1 cellular context compared by ENCODE assay signal in the genomic region with DNA sequence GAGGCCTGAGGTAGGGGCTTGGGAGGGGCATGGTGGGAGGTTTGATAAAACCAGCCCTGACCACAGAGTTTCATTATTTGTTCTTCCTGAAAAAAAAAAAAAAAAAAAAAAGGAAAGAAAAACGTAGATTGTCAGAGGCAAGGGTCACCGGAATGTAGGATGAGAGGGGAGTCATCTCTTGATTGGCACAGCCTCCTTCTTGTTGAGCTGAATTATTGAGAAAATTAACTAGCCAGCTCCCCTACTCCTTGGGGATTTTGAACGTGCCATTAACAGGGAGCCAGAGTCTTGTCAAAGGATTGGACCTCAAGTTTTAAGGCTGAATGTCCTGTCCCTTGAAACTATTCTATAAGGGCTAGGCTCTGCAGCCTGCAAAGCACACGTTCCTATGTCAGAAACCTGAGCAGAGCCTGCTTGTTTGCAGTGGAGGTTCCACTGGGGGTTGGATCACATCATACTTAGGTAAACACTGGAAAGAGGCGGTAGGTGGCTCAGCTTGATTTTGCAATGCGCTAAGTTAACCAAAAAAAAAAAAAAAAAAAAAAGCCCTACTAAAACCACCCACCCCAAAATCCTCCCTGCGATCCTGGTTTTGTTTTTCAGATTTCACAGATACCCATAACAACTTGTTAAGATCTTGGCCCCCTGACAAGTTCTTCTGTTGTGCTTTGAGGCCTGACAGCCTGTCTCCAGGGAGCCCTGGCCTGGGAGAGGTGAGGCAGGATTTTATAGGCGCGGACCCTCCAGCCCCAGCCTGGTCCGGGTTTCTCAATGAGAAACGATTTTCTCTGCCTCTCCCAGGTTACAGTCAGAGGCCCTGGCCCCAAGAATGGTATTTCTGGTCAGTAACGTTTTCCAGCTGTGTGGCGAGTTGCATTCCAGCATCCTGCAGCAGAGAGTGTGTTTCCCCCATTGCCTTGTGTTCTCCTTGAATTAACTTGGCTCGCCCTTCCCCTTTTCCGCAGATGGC.
TF ChIP-seq lines count a peak whose summit lies in the region.

No MANE protein-coding gene starts in this region.

TF ChIP-seq in HEK293, 187 proteins besides CTCF, POLR2A, EP300 and RAD21 (continued from another document and continues in another):
- TF ChIP-seq ZBTB8A (tag by site-specific recombination; IDR thresholded peaks at IDR 0.05): peak; percentile 17; the same call in 1 of the 2 replicates
- no peak for TF ChIP-seq ZNF133 (tag by site-specific recombination; IDR thresholded peaks at IDR 0.05)
- TF ChIP-seq KLF8 (tag by site-specific recombination; IDR thresholded peaks at IDR 0.05): no peak
- no peak for TF ChIP-seq GLI2 (tag by site-specific recombination; IDR thresholded peaks at IDR 0.05; ENCODE audit: borderline replicate concordance, low read depth)
- TF ChIP-seq ZNF140 (tag by site-specific recombination; IDR thresholded peaks at IDR 0.05): no peak
- no peak for TF ChIP-seq ZNF366 (tag by site-specific recombination; conservative IDR thresholded peaks at IDR 0.05)
- TF ChIP-seq ZNF514 (tag by site-specific recombination; IDR thresholded peaks at IDR 0.05): no peak
- no peak for TF ChIP-seq ZNF132 (tag by site-specific recombination; IDR thresholded peaks at IDR 0.05; ENCODE audit: borderline replicate concordance)
- no peak for TF ChIP-seq YY1 (tag by site-specific recombination; IDR thresholded peaks at IDR 0.05)
- no peak for TF ChIP-seq ZNF48 (tag by site-specific recombination; IDR thresholded peaks at IDR 0.05)
- no peak for TF ChIP-seq ZNF560 (tag by site-specific recombination; IDR thresholded peaks at IDR 0.05; ENCODE audit: borderline replicate concordance)
- TF ChIP-seq, protein P1, sequence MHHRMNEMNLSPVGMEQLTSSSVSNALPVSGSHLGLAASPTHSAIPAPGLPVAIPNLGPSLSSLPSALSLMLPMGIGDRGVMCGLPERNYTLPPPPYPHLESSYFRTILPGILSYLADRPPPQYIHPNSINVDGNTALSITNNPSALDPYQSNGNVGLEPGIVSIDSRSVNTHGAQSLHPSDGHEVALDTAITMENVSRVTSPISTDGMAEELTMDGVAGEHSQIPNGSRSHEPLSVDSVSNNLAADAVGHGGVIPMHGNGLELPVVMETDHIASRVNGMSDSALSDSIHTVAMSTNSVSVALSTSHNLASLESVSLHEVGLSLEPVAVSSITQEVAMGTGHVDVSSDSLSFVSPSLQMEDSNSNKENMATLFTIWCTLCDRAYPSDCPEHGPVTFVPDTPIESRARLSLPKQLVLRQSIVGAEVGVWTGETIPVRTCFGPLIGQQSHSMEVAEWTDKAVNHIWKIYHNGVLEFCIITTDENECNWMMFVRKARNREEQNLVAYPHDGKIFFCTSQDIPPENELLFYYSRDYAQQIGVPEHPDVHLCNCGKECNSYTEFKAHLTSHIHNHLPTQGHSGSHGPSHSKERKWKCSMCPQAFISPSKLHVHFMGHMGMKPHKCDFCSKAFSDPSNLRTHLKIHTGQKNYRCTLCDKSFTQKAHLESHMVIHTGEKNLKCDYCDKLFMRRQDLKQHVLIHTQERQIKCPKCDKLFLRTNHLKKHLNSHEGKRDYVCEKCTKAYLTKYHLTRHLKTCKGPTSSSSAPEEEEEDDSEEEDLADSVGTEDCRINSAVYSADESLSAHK (tag by site-specific recombination; IDR thresholded peaks at IDR 0.05): peak; percentile 66
- TF ChIP-seq ZNF23 (tag by site-specific recombination; IDR thresholded peaks at IDR 0.05; ENCODE audit: borderline replicate concordance): no peak
- TF ChIP-seq, protein P2, sequence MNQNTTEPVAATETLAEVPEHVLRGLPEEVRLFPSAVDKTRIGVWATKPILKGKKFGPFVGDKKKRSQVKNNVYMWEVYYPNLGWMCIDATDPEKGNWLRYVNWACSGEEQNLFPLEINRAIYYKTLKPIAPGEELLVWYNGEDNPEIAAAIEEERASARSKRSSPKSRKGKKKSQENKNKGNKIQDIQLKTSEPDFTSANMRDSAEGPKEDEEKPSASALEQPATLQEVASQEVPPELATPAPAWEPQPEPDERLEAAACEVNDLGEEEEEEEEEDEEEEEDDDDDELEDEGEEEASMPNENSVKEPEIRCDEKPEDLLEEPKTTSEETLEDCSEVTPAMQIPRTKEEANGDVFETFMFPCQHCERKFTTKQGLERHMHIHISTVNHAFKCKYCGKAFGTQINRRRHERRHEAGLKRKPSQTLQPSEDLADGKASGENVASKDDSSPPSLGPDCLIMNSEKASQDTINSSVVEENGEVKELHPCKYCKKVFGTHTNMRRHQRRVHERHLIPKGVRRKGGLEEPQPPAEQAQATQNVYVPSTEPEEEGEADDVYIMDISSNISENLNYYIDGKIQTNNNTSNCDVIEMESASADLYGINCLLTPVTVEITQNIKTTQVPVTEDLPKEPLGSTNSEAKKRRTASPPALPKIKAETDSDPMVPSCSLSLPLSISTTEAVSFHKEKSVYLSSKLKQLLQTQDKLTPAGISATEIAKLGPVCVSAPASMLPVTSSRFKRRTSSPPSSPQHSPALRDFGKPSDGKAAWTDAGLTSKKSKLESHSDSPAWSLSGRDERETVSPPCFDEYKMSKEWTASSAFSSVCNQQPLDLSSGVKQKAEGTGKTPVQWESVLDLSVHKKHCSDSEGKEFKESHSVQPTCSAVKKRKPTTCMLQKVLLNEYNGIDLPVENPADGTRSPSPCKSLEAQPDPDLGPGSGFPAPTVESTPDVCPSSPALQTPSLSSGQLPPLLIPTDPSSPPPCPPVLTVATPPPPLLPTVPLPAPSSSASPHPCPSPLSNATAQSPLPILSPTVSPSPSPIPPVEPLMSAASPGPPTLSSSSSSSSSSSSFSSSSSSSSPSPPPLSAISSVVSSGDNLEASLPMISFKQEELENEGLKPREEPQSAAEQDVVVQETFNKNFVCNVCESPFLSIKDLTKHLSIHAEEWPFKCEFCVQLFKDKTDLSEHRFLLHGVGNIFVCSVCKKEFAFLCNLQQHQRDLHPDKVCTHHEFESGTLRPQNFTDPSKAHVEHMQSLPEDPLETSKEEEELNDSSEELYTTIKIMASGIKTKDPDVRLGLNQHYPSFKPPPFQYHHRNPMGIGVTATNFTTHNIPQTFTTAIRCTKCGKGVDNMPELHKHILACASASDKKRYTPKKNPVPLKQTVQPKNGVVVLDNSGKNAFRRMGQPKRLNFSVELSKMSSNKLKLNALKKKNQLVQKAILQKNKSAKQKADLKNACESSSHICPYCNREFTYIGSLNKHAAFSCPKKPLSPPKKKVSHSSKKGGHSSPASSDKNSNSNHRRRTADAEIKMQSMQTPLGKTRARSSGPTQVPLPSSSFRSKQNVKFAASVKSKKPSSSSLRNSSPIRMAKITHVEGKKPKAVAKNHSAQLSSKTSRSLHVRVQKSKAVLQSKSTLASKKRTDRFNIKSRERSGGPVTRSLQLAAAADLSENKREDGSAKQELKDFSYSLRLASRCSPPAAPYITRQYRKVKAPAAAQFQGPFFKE (tag by site-specific recombination; IDR thresholded peaks at IDR 0.05; ENCODE audit: borderline replicate concordance): no peak
- TF ChIP-seq, protein P3, sequence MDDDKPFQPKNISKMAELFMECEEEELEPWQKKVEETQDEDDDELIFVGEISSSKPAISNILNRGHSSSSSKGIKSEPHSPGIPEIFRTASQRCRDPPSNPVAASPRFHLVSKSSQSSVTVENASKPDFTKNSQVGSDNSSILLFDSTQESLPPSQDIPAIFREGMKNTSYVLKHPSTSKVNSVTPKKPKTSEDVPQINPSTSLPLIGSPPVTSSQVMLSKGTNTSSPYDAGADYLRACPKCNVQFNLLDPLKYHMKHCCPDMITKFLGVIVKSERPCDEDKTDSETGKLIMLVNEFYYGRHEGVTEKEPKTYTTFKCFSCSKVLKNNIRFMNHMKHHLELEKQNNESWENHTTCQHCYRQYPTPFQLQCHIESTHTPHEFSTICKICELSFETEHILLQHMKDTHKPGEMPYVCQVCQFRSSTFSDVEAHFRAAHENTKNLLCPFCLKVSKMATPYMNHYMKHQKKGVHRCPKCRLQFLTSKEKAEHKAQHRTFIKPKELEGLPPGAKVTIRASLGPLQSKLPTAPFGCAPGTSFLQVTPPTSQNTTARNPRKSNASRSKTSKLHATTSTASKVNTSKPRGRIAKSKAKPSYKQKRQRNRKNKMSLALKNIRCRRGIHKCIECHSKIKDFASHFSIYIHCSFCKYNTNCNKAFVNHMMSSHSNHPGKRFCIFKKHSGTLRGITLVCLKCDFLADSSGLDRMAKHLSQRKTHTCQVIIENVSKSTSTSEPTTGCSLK (tag by site-specific recombination; IDR thresholded peaks at IDR 0.05): no peak
- TF ChIP-seq, protein P4, sequence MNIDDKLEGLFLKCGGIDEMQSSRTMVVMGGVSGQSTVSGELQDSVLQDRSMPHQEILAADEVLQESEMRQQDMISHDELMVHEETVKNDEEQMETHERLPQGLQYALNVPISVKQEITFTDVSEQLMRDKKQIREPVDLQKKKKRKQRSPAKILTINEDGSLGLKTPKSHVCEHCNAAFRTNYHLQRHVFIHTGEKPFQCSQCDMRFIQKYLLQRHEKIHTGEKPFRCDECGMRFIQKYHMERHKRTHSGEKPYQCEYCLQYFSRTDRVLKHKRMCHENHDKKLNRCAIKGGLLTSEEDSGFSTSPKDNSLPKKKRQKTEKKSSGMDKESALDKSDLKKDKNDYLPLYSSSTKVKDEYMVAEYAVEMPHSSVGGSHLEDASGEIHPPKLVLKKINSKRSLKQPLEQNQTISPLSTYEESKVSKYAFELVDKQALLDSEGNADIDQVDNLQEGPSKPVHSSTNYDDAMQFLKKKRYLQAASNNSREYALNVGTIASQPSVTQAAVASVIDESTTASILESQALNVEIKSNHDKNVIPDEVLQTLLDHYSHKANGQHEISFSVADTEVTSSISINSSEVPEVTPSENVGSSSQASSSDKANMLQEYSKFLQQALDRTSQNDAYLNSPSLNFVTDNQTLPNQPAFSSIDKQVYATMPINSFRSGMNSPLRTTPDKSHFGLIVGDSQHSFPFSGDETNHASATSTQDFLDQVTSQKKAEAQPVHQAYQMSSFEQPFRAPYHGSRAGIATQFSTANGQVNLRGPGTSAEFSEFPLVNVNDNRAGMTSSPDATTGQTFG (tag by site-specific recombination; IDR thresholded peaks at IDR 0.05; ENCODE audit: borderline replicate concordance): no peak
- TF ChIP-seq ZNF341 (tag by site-specific recombination; IDR thresholded peaks at IDR 0.05; ENCODE audit: low read depth): peak; percentile 89
- no peak for TF ChIP-seq ZNF174 (tag by site-specific recombination; IDR thresholded peaks at IDR 0.05)
- no peak for TF ChIP-seq ZFP69B (tag by site-specific recombination; IDR thresholded peaks at IDR 0.05)
- TF ChIP-seq ZNF548 (tag by site-specific recombination; IDR thresholded peaks at IDR 0.05): no peak
- no peak for TF ChIP-seq ZBTB7A (tag by site-specific recombination; IDR thresholded peaks at IDR 0.05; ENCODE audit: low read depth)
- no peak for TF ChIP-seq FEZF1 (tag by site-specific recombination; IDR thresholded peaks at IDR 0.05)
- TF ChIP-seq IKZF3 (tag by site-specific recombination; IDR thresholded peaks at IDR 0.05): no peak
- TF ChIP-seq, protein P5, sequence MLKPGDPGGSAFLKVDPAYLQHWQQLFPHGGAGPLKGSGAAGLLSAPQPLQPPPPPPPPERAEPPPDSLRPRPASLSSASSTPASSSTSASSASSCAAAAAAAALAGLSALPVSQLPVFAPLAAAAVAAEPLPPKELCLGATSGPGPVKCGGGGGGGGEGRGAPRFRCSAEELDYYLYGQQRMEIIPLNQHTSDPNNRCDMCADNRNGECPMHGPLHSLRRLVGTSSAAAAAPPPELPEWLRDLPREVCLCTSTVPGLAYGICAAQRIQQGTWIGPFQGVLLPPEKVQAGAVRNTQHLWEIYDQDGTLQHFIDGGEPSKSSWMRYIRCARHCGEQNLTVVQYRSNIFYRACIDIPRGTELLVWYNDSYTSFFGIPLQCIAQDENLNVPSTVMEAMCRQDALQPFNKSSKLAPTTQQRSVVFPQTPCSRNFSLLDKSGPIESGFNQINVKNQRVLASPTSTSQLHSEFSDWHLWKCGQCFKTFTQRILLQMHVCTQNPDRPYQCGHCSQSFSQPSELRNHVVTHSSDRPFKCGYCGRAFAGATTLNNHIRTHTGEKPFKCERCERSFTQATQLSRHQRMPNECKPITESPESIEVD (tag by site-specific recombination; IDR thresholded peaks at IDR 0.05): no peak
- TF ChIP-seq WT1 (tag by site-specific recombination; IDR thresholded peaks at IDR 0.05): no peak
- TF ChIP-seq, protein P6, sequence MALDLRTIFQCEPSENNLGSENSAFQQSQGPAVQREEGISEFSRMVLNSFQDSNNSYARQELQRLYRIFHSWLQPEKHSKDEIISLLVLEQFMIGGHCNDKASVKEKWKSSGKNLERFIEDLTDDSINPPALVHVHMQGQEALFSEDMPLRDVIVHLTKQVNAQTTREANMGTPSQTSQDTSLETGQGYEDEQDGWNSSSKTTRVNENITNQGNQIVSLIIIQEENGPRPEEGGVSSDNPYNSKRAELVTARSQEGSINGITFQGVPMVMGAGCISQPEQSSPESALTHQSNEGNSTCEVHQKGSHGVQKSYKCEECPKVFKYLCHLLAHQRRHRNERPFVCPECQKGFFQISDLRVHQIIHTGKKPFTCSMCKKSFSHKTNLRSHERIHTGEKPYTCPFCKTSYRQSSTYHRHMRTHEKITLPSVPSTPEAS (tag by site-specific recombination; IDR thresholded peaks at IDR 0.05): no peak
- TF ChIP-seq, protein P7, sequence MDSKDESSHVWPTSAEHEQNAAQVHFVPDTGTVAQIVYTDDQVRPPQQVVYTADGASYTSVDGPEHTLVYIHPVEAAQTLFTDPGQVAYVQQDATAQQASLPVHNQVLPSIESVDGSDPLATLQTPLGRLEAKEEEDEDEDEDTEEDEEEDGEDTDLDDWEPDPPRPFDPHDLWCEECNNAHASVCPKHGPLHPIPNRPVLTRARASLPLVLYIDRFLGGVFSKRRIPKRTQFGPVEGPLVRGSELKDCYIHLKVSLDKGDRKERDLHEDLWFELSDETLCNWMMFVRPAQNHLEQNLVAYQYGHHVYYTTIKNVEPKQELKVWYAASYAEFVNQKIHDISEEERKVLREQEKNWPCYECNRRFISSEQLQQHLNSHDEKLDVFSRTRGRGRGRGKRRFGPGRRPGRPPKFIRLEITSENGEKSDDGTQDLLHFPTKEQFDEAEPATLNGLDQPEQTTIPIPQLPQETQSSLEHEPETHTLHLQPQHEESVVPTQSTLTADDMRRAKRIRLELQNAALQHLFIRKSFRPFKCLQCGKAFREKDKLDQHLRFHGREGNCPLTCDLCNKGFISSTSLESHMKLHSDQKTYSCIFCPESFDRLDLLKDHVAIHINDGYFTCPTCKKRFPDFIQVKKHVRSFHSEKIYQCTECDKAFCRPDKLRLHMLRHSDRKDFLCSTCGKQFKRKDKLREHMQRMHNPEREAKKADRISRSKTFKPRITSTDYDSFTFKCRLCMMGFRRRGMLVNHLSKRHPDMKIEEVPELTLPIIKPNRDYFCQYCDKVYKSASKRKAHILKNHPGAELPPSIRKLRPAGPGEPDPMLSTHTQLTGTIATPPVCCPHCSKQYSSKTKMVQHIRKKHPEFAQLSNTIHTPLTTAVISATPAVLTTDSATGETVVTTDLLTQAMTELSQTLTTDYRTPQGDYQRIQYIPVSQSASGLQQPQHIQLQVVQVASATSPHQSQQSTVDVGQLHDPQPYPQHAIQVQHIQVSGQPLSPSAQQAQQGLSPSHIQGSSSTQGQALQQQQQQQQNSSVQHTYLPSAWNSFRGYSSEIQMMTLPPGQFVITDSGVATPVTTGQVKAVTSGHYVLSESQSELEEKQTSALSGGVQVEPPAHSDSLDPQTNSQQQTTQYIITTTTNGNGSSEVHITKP (tag by site-specific recombination; IDR thresholded peaks at IDR 0.05): peak; percentile 81
- peak; percentile 42; the same call in 1 of the 2 replicates for TF ChIP-seq ZNF629 (tag by site-specific recombination; IDR thresholded peaks at IDR 0.05)
- TF ChIP-seq EGR2 (tag by site-specific recombination; IDR thresholded peaks at IDR 0.05; ENCODE audit: low read depth): peak; percentile 54
- TF ChIP-seq ZNF19 (tag by site-specific recombination; IDR thresholded peaks at IDR 0.05; ENCODE audit: low read depth): no peak
- TF ChIP-seq ZNF624 (tag by site-specific recombination; IDR thresholded peaks at IDR 0.05): no peak
